ENCODE assay signal across 18 cellular contexts in the genomic region with DNA sequence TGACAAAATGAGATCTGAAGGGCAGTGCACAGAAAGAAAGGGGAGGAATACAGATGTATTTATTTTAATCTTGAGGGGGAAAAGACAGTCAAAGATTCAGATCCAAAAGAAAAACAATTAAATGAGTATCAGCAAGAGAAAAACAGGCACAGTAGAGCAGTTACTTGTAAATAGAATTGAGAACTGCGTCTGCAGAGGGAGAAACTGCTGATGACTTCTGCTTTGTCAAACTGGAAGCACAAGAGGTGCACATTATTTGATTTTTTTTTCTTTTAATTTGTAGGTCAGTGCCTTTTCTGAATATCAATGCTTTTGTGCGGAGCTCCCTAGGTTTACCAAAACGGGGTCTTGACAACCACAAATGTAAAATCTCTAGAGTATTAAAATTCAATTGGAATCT. TPM values are rescaled to one million over a fixed set of nuclear protein-coding genes. Genes with fewer than 3 reads are reported as not detected.
DNase-seq lines count a peak whose midpoint lies in the region; ATAC-seq and TF ChIP-seq lines count a peak whose summit lies in the region.
"Had no signal": no experiment of that assay in that cellular context is flagged by ENCODE, and none has a peak within 500 bp of the region (broad histone marks: within the 10 kb centered on the region; RNA-seq: fewer than 3 reads in every experiment).

No MANE protein-coding gene starts in this region.

- peak overlapping the region; percentile 82 for H3K27ac Mint-ChIP-seq in MCF 10A (ENCODE audit: low read depth, unreplicated experiment)
- peak overlapping the region; percentile 83 for H3K27ac Mint-ChIP-seq in WTC11
- H3K27ac Mint-ChIP-seq: activated naive CD8-positive, alpha-beta T cell; activated T-cell treated with anti-CD3 and anti-CD28 coated beads, Interleukin-2, amount 50 U/mL, for 24 hours; T-helper 2 cell treated with Interferon-gamma antibody and Interleukin-4, amounts not matched to agents 5 μg/mL and 100 μg/mL, for 36 hours had no signal

- TF ChIP-seq POLR2A in transverse colon (IDR thresholded peaks at IDR 0.05) (no peak), spleen (IDR thresholded peaks at IDR 0.05) (no peak)

- H2AFZ ChIP-seq in mammary epithelial cell (ENCODE audit: low read depth, low read length): no peak overlapping the region

- no peak overlapping the region for H3K4me3 Mint-ChIP-seq in MCF 10A (ENCODE audit: unreplicated experiment)
- H3K4me3 Mint-ChIP-seq in WTC11: no peak overlapping the region
- H3K4me3 Mint-ChIP-seq: activated naive CD8-positive, alpha-beta T cell; activated T-cell treated with anti-CD3 and anti-CD28 coated beads, Interleukin-2, amount 50 U/mL, for 24 hours; T-helper 2 cell treated with Interferon-gamma antibody and Interleukin-4, amounts not matched to agents 5 μg/mL and 100 μg/mL, for 36 hours had no signal

- H3K4me1 ChIP-seq in mammary epithelial cell (ENCODE audit: insufficient read depth, low read length): peaks cover 12% of the 10 kb centered on the region
- H3K4me1 ChIP-seq in mesodermal cell (ENCODE audit: control insufficient read depth, insufficient read depth, low read length, poor library complexity, severe bottlenecking): peaks cover 26% of the 10 kb centered on the region
- peaks cover 0 to 35% (median 16%) of the 10 kb centered on the region in 4 donors for H3K4me1 ChIP-seq in transverse colon
- H3K4me1 ChIP-seq in spleen: peaks cover 0 to 56% (median 13%) of the 10 kb centered on the region in 6 donors
- H3K4me1 ChIP-seq: A549 had no signal

- no peak for DNase-seq in MCF 10A (ENCODE audit: unreplicated experiment)
- DNase-seq in mammary epithelial cell: no peak
- DNase-seq in WTC11 (ENCODE audit: low spot score): no peak
- DNase-seq in transverse colon: no peak
- no peak for DNase-seq in NCI-H1417 treated with DMSO at 0.1 percent for 48 hours (lab: John Stamatoyannopoulos, UW)
- DNase-seq in spleen: no peak
- DNase-seq in NCI-H226: no peak
- DNase-seq: activated CD4-positive, alpha-beta T cell treated with anti-CD3 and anti-CD28 coated beads for 48 hours; activated T-cell treated with anti-CD3 and anti-CD28 coated beads, Interleukin-2, amount 50 U/mL, for 24 hours; foreskin melanocyte; GDM1; MM.1S; NCI-H2081 treated with DMSO at 0.1 percent for 48 hours; NCI-H82 had no signal

- dilution Hi-C loops in mammary epithelial cell (cut with HindIII; ENCODE audit: low sequenced_read_pairs): no loop called here

- peaks cover 92% of the 10 kb centered on the region for H3K79me2 ChIP-seq in mammary epithelial cell (ENCODE audit: insufficient read depth, low read length)

- intact Hi-C loops in MCF 10A (cut with micrococcal nuclease): no loop called here
- intact Hi-C loops in mammary epithelial cell (cut with micrococcal nuclease): no loop called here
- intact Hi-C loops in transverse colon (cut with DNase I; ENCODE audit: low total_unique reads): no loop called here
- intact Hi-C loops in spleen (cut with DNase I; ENCODE audit: low total_unique reads): no loop called here

- in situ Hi-C loops in mammary epithelial cell (cut with MboI; ENCODE audit: low sequenced_read_pairs in 2 of 2) (no loop called here), transverse colon (cut with MboI; ENCODE audit: low pct_ligation_motif_present in 1 of 4, low pct_unique_long_range_greater_than_20kb in 1 of 4, low sequenced_read_pairs in 3 of 4) (no loop called here)

- H3K9me3 ChIP-seq in mammary epithelial cell (replicated peaks; ENCODE audit: insufficient read depth, low read length): no peaks in the 10 kb centered on the region
- H3K9me3 ChIP-seq in mesodermal cell (ENCODE audit: control insufficient read depth, low read length): no peaks in the 10 kb centered on the region
- H3K9me3 ChIP-seq in transverse colon: no peaks in the 10 kb centered on the region
- no peaks in the 10 kb centered on the region for H3K9me3 ChIP-seq in spleen
- H3K9me3 ChIP-seq: A549 had no signal

- H3K36me3 ChIP-seq in mammary epithelial cell (ENCODE audit: insufficient read depth, low read length): peaks cover 28% of the 10 kb centered on the region
- peaks cover 52% of the 10 kb centered on the region for H3K36me3 ChIP-seq in mesodermal cell (ENCODE audit: control insufficient read depth, insufficient read depth, low read length)
- peaks cover 0 to under 1% (median 0%) of the 10 kb centered on the region in 4 donors for H3K36me3 ChIP-seq in transverse colon
- peaks cover 0 to 5% (median 0%) of the 10 kb centered on the region in 6 donors for H3K36me3 ChIP-seq in spleen

- H3K9ac ChIP-seq in mammary epithelial cell (ENCODE audit: insufficient read depth, low read length): no peak overlapping the region

- TF ChIP-seq EP300 in transverse colon (IDR thresholded peaks at IDR 0.05; ENCODE audit: low read depth): no peak

- H3K27ac ChIP-seq in mammary epithelial cell (ENCODE audit: insufficient read depth, low read depth, low read length): no peak overlapping the region
- H3K27ac ChIP-seq in mesodermal cell (ENCODE audit: low read depth, low read length, severe bottlenecking): peak overlapping the region; percentile 39
- peak overlapping the region; percentile 41 to 69 (median 52) for H3K27ac ChIP-seq in transverse colon
- peak overlapping the region in 1 of 8 donors; percentile 39 for H3K27ac ChIP-seq in spleen
- H3K27ac ChIP-seq: A549 had no signal

- no peak for ATAC-seq in WTC11
- ATAC-seq: A549 had no signal

- H4K20me1 ChIP-seq in mammary epithelial cell (ENCODE audit: insufficient read depth, low read length): no peaks in the 10 kb centered on the region

- BruUV-seq in MCF 10A (replicated peaks; lab: Mats Ljungman, UMichigan) (no TSS peak), mammary epithelial cell (replicated peaks; lab: Mats Ljungman, UMichigan) (no TSS peak)

- H3K27me3 ChIP-seq in mammary epithelial cell (ENCODE audit: insufficient read depth, low read length) (no peaks in the 10 kb centered on the region), transverse colon (no peaks in the 10 kb centered on the region), spleen (replicated peaks in 1 of 7) (peaks cover 0 to 34% (median 0%) of the 10 kb centered on the region in 7 donors)

- H3K36me3 Mint-ChIP-seq in MCF 10A (ENCODE audit: insufficient read depth, unreplicated experiment) (peaks cover 30% of the 10 kb centered on the region), WTC11 (peaks cover 20% of the 10 kb centered on the region)
- H3K36me3 Mint-ChIP-seq: activated naive CD8-positive, alpha-beta T cell had no signal

- H3K9me3 Mint-ChIP-seq in MCF 10A (ENCODE audit: unreplicated experiment) (no peaks in the 10 kb centered on the region), WTC11 (no peaks in the 10 kb centered on the region)
- H3K9me3 Mint-ChIP-seq: activated T-cell treated with anti-CD3 and anti-CD28 coated beads, Interleukin-2, amount 50 U/mL, for 24 hours; T-helper 2 cell treated with Interferon-gamma antibody and Interleukin-4, amounts not matched to agents 5 μg/mL and 100 μg/mL, for 36 hours had no signal

- CTCF ChIA-PET in MCF 10A (lab: Yijun Ruan, JAX) (no interaction called here), mammary epithelial cell (lab: Charles Lee; ENCODE audit: low non-redundant PET) (no interaction called here), WTC11 (lab: Charles Lee) (no interaction called here)

- WGBS in mammary epithelial cell (ENCODE audit: low coverage, missing lambda C conversion rate): 97% methylated on average over 3 of the region's 3 CpGs
- 50 to 67% methylated on average over 1 of the region's 3 CpGs for WGBS in mesodermal cell (ENCODE audit: insufficient coverage in 2 of 2), 2 experiments
- 53 to 65% methylated on average over 3 of the region's 3 CpGs for WGBS in transverse colon (ENCODE audit: low coverage in 1 of 2), 2 donors
- WGBS in spleen, 5 donors: 11 to 41% (median 20%) methylated on average over 3 of the region's 3 CpGs

- no peak overlapping the region for H3K4me2 ChIP-seq in mammary epithelial cell (ENCODE audit: insufficient read depth, low read depth, low read length)
- H3K4me2 ChIP-seq: A549 had no signal

- POLR2A ChIA-PET in MCF 10A (lab: Yijun Ruan, JAX): interaction anchor here (0.7 to 1.9 kb wide), 3 partner anchors 9 to 14 kb away, joined by 3 to 4 read pairs (median 4); no protein-coding TSS in a partner anchor
- POLR2A ChIA-PET in WTC11 (lab: Charles Lee): no interaction called here

- H3K4me3 ChIP-seq in mammary epithelial cell (replicated peaks in 1 of 3; ENCODE audit: insufficient read depth in 1 of 3, low read depth in 2 of 3, low read length in 3 of 3): no peak overlapping the region
- H3K4me3 ChIP-seq in mesodermal cell (ENCODE audit: extremely low read depth, insufficient read depth, low read length, poor library complexity, severe bottlenecking): no peak overlapping the region
- H3K4me3 ChIP-seq in transverse colon: no peak overlapping the region
- no peak overlapping the region for H3K4me3 ChIP-seq in spleen
- H3K4me3 ChIP-seq: A549 had no signal

- H3K4me1 Mint-ChIP-seq in MCF 10A (ENCODE audit: insufficient read depth, unreplicated experiment) (peaks cover 40% of the 10 kb centered on the region), WTC11 (peaks cover 51% of the 10 kb centered on the region)

- no peaks in the 10 kb centered on the region for H3K27me3 Mint-ChIP-seq in MCF 10A (ENCODE audit: insufficient read depth, unreplicated experiment)
- H3K27me3 Mint-ChIP-seq in WTC11 (ENCODE audit: low read depth): no peaks in the 10 kb centered on the region

- TF ChIP-seq CTCF in MCF 10A (IDR thresholded peaks at IDR 0.05; ENCODE audit: unreplicated experiment) (no peak), mammary epithelial cell (conservative IDR thresholded peaks at IDR 0.05 in 1 of 2, IDR thresholded peaks at IDR 0.05 in 1 of 2; ENCODE audit: extremely low read depth in 1 of 2, insufficient read depth in 1 of 2, low read depth in 1 of 2, low read length in 2 of 2) (no peak), WTC11 (IDR thresholded peaks at IDR 0.05) (no peak), transverse colon (IDR thresholded peaks at IDR 0.05) (no peak), spleen (IDR thresholded peaks at IDR 0.05 in 8 of 11, conservative IDR thresholded peaks at IDR 0.05 in 3 of 11) (no peak)

RNA-seq across cellular contexts. Expression of gene EFNB2, which starts 37.3 kb away (rescaled TPM):
- 40.4 and 45.7 TPM in 2 replicates for total RNA-seq in MCF 10A (2022)
- 10 to 100 TPM; 37.1 to 51.8 TPM for total RNA-seq in mammary epithelial cell
- polyA plus RNA-seq in mammary epithelial cell: 32.5 TPM
- polyA minus RNA-seq in mammary epithelial cell: 50.8 TPM
- total RNA-seq in WTC11 (2021): 14.9 to 15.9 TPM (median 15.0 TPM) in 3 replicates
- 120 TPM for polyA plus RNA-seq in mesodermal cell (2013, experiment 1 of 2)
- 102 TPM for polyA plus RNA-seq in mesodermal cell (2013, experiment 2 of 2)
- total RNA-seq in transverse colon: 10 to 100 TPM; 46.8 to 84.2 (median 77.6) TPM
- 10 to 100 TPM; 12.4 to 22.9 (median 17.6) TPM for total RNA-seq in spleen
- polyA plus RNA-seq in spleen: 1 to 10 TPM; 2.9 to 7.1 (median 6.8) TPM
